19 cellular contexts compared by ENCODE assay signal in genomic region chr20:3199206-3199605, GRCh38.
"Had no signal": no experiment of that assay in that cellular context is flagged by ENCODE, and none has a peak within 500 bp of the region (broad histone marks: within the 10 kb centered on the region; RNA-seq: fewer than 3 reads in every experiment).

No MANE protein-coding gene starts in this region.

- H3K4me3 ChIP-seq: breast epithelium, colonic mucosa, dorsolateral prefrontal cortex, esophagus squamous epithelium, gastrocnemius medialis, thoracic aorta, upper lobe of left lung had no signal

- DNase-seq: activated CD4-positive, alpha-beta T cell treated with anti-CD3 and anti-CD28 coated beads, Interleukin-2, amount 50 U/mL, for 1 hour; activated CD4-positive, CD25-positive, alpha-beta regulatory T cell; activated effector memory CD4-positive, alpha-beta T cell treated with anti-CD3 and anti-CD28 coated beads, Interleukin-2, amount 50 U/mL, for 16 hours; activated naive CD4-positive, alpha-beta T cell treated with anti-CD3 and anti-CD28 coated beads, Interleukin-2, amount 50 U/mL, for 16 hours; activated T-cell treated with anti-CD3 and anti-CD28 coated beads, Interleukin-2, amount 50 U/mL, for 4 hours; colonic mucosa; dorsolateral prefrontal cortex; esophagus squamous epithelium; gastrocnemius medialis; head of caudate nucleus; hypothalamus; occipital lobe; small intestine; stimulated activated CD4-positive, alpha-beta T cell treated with anti-CD3 and anti-CD28 coated beads, Interleukin-2, amount 100 ng/mL, for 24 hours; upper lobe of left lung had no signal

- ATAC-seq: activated T-cell treated with anti-CD3 and anti-CD28 coated beads, Interleukin-2, amount 50 U/mL, for 4 hours; gastrocnemius medialis; sciatic nerve; stimulated activated effector memory CD8-positive, alpha-beta T cell treated with anti-CD3 and anti-CD28 coated beads, Interleukin-12 subunit alpha, Interleukin-12 subunit beta, amount 100 ng/mL, for 72 hours had no signal

- H3K27me3 ChIP-seq: breast epithelium, colonic mucosa, dorsolateral prefrontal cortex, esophagus squamous epithelium, gastrocnemius medialis, upper lobe of left lung had no signal

- H3K27ac ChIP-seq: breast epithelium, colonic mucosa, esophagus squamous epithelium, gastrocnemius medialis, thoracic aorta, upper lobe of left lung had no signal

- H3K9me3 ChIP-seq: breast epithelium, colonic mucosa, esophagus squamous epithelium, gastrocnemius medialis, thoracic aorta, upper lobe of left lung had no signal
